19 cellular contexts compared by ENCODE assay signal in the genomic region with DNA sequence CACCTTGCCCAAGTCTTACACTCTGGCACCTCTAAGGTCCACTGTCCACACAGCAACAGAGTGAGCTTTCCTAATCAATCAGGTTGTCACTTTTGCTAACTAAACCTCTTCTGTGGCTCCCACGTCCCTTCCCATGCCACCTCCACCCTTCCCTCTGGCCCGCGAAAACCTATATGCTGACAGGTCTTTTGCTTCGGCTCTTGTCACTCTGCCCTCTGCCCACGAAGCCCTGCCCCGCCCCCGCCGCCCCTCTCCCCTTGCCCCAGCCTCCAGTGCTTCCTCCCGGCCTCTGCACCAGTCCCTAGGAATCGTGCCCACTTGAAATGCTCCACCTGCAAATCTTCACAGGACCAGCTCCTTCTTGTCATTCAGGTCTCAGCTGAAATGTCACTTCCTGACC. TPM values are rescaled to one million over a fixed set of nuclear protein-coding genes. Genes with fewer than 3 reads are reported as not detected.
DNase-seq lines count a peak whose midpoint lies in the region; ATAC-seq, FAIRE-seq and TF ChIP-seq lines count a peak whose summit lies in the region.
"Had no signal": no experiment of that assay in that cellular context is flagged by ENCODE, and none has a peak within 500 bp of the region (broad histone marks: within the 10 kb centered on the region; RNA-seq: fewer than 3 reads in every experiment).

No MANE protein-coding gene starts in this region.

- TF ChIP-seq CTCF in MM.1S (IDR thresholded peaks at IDR 0.05; ENCODE audit: low read length) (no peak), esophagus muscularis mucosa (IDR thresholded peaks at IDR 0.05) (no peak), gastrocnemius medialis (IDR thresholded peaks at IDR 0.05 in 4 of 5, conservative IDR thresholded peaks at IDR 0.05 in 1 of 5) (no peak)

- no peaks in the 10 kb centered on the region for H3K36me3 Mint-ChIP-seq in activated naive CD4-positive, alpha-beta T cell treated with anti-CD3 and anti-CD28 coated beads, Interleukin-2, amount 50 U/mL, for 24 hours
- H3K36me3 Mint-ChIP-seq: memory B cell had no signal

- no peak overlapping the region for H3K23ac ChIP-seq in neuronal stem cell (ENCODE audit: low read depth, low read length, poor library complexity)

- no peak overlapping the region for H3K4me3 ChIP-seq in MM.1S (ENCODE audit: low read length)
- no peak overlapping the region for H3K4me3 ChIP-seq in esophagus muscularis mucosa
- no peak overlapping the region for H3K4me3 ChIP-seq in gastrocnemius medialis
- H3K4me3 ChIP-seq in neuronal stem cell (ENCODE audit: low read length in 2 of 2) = no peak overlapping the region
- H3K4me3 ChIP-seq: upper lobe of right lung had no signal

- no peaks in the 10 kb centered on the region for H3K27me3 Mint-ChIP-seq in activated naive CD4-positive, alpha-beta T cell treated with anti-CD3 and anti-CD28 coated beads, Interleukin-2, amount 50 U/mL, for 24 hours
- H3K27me3 Mint-ChIP-seq: memory B cell had no signal

- H3K4ac ChIP-seq in neuronal stem cell (ENCODE audit: low read length) = no peak overlapping the region

- no peak overlapping the region for H2BK15ac ChIP-seq in neuronal stem cell (ENCODE audit: low read length)

- FAIRE-seq in HTR-8/SVneo (lab: Jason Lieb, UNC) = no peak

- DNase-seq in activated naive CD4-positive, alpha-beta T cell treated with anti-CD3 and anti-CD28 coated beads, Interleukin-2, amount 50 U/mL, for 16 hours = no peak
- no peak for DNase-seq in MM.1S
- no peak for DNase-seq in esophagus muscularis mucosa (ENCODE audit: extremely low spot score)
- DNase-seq in gastrocnemius medialis = no peak
- no peak for DNase-seq in HTR-8/SVneo (ENCODE audit: insufficient read length, low spot score)
- no peak for DNase-seq in neuronal stem cell (ENCODE audit: low spot score)
- DNase-seq in RKO (ENCODE audit: low spot score) = no peak
- DNase-seq: activated CD4-positive, CD25-positive, alpha-beta regulatory T cell treated with anti-CD3 and anti-CD28 coated beads, Interleukin-2, amount 50 U/mL, for 72 hours; cortex of kidney; erythroblast; GDM1; H9; NCI-H1092 treated with DMSO at 0.1 percent for 48 hours; NCI-H774; stimulated activated CD4-positive, alpha-beta T cell treated with anti-CD3 and anti-CD28 coated beads, Interleukin-4, amount 100 ng/mL, for 4 hours; T-helper 2 cell; upper lobe of right lung had no signal

- H2BK12ac ChIP-seq in neuronal stem cell (ENCODE audit: low read length) = no peak overlapping the region

- no peaks in the 10 kb centered on the region for H3K9me3 Mint-ChIP-seq in activated naive CD4-positive, alpha-beta T cell treated with anti-CD3 and anti-CD28 coated beads, Interleukin-2, amount 50 U/mL, for 24 hours
- H3K9me3 Mint-ChIP-seq: H9, memory B cell had no signal

- no peak overlapping the region for H4K91ac ChIP-seq in neuronal stem cell (ENCODE audit: low read depth, low read length, poor library complexity)

- in situ Hi-C loops in gastrocnemius medialis (cut with MboI; ENCODE audit: low sequenced_read_pairs in 4 of 4) = no loop called here

- H3K27ac Mint-ChIP-seq in activated naive CD4-positive, alpha-beta T cell treated with anti-CD3 and anti-CD28 coated beads, Interleukin-2, amount 50 U/mL, for 24 hours = peak overlapping the region; percentile 90
- H3K27ac Mint-ChIP-seq: H9, memory B cell had no signal

- H3K18ac ChIP-seq in neuronal stem cell (ENCODE audit: low read length) = no peak overlapping the region

- no peak overlapping the region for H3K14ac ChIP-seq in neuronal stem cell (ENCODE audit: low read length)

- peaks cover 4% of the 10 kb centered on the region for H3K79me1 ChIP-seq in neuronal stem cell (ENCODE audit: low read depth, low read length)

- WGBS in esophagus muscularis mucosa = 75% methylated on average over 10 of the region's 10 CpGs
- WGBS in neuronal stem cell (ENCODE audit: extremely low coverage in 2 of 2, insufficient read length in 2 of 2, insufficient replicate concordance in 1 of 2), 2 donors = no CpG with 5 or more reads among the region's 10 CpGs

- no peak overlapping the region for H2BK5ac ChIP-seq in neuronal stem cell (ENCODE audit: low read length)

- no peak overlapping the region for H2BK120ac ChIP-seq in neuronal stem cell (ENCODE audit: low read depth, low read length)

- H2AFZ ChIP-seq in MM.1S (ENCODE audit: low read length) (no peak overlapping the region), neuronal stem cell (ENCODE audit: low read length) (no peak overlapping the region)

- H3K4me1 Mint-ChIP-seq in activated naive CD4-positive, alpha-beta T cell treated with anti-CD3 and anti-CD28 coated beads, Interleukin-2, amount 50 U/mL, for 24 hours = peaks cover 17% of the 10 kb centered on the region

- H3K4me3 Mint-ChIP-seq in activated naive CD4-positive, alpha-beta T cell treated with anti-CD3 and anti-CD28 coated beads, Interleukin-2, amount 50 U/mL, for 24 hours = peak overlapping the region; percentile 28
- H3K4me3 Mint-ChIP-seq: H9, memory B cell had no signal

- peaks cover 4% of the 10 kb centered on the region; the same call in 1 of the 2 replicates for H3F3A ChIP-seq in MM.1S (ENCODE audit: insufficient read depth, low read length)

- H2AK5ac ChIP-seq in neuronal stem cell (ENCODE audit: low read depth, low read length) = no peak overlapping the region

- H3K4me1 ChIP-seq in MM.1S (ENCODE audit: low read length) (peaks cover 20% of the 10 kb centered on the region), esophagus muscularis mucosa (peaks cover 68 to 96% (median 92%) of the 10 kb centered on the region in 4 donors), gastrocnemius medialis (peaks cover 61 to 71% of the 10 kb centered on the region in 2 donors), neuronal stem cell (ENCODE audit: control insufficient read depth in 2 of 2, insufficient read depth in 1 of 2, low read depth in 1 of 2, low read length in 2 of 2) (peaks cover 2 to 14% of the 10 kb centered on the region in 2 donors)

- H3K9me2 ChIP-seq in MM.1S (replicated peaks; ENCODE audit: insufficient read depth, low read length) = no peaks in the 10 kb centered on the region

- ATAC-seq in gastrocnemius medialis = no peak
- ATAC-seq: upper lobe of right lung had no signal

- no peak overlapping the region for H4K8ac ChIP-seq in neuronal stem cell (ENCODE audit: low read depth, low read length)

- H3K36me3 ChIP-seq in MM.1S (replicated peaks; ENCODE audit: insufficient read depth, low read length) (no peaks in the 10 kb centered on the region), esophagus muscularis mucosa (no peaks in the 10 kb centered on the region), gastrocnemius medialis (no peaks in the 10 kb centered on the region), neuronal stem cell (replicated peaks in 1 of 2; ENCODE audit: control insufficient read depth in 2 of 2, insufficient read depth in 2 of 2, low read length in 2 of 2) (peaks cover 0 to 13% of the 10 kb centered on the region in 2 donors)
- H3K36me3 ChIP-seq: upper lobe of right lung had no signal

- H3K79me2 ChIP-seq in MM.1S (ENCODE audit: low read length) = peaks cover 89% of the 10 kb centered on the region

- H3K27me3 ChIP-seq in MM.1S (replicated peaks; ENCODE audit: insufficient read depth, low read length) (no peaks in the 10 kb centered on the region), esophagus muscularis mucosa (no peaks in the 10 kb centered on the region), gastrocnemius medialis (no peaks in the 10 kb centered on the region), neuronal stem cell (ENCODE audit: control insufficient read depth in 3 of 3, insufficient read depth in 3 of 3, low read depth in 1 of 3, low read length in 3 of 3) (no peaks in the 10 kb centered on the region)
- H3K27me3 ChIP-seq: upper lobe of right lung had no signal

- H4K20me1 ChIP-seq in MM.1S (ENCODE audit: insufficient read depth, low read length) = no peaks in the 10 kb centered on the region

- H3K9ac ChIP-seq in MM.1S (ENCODE audit: low read length) = no peak overlapping the region
- H3K9ac ChIP-seq in neuronal stem cell (ENCODE audit: low read depth, low read length, poor library complexity) = no peak overlapping the region

- H3K4me2 ChIP-seq in MM.1S (ENCODE audit: low read depth, low read length) (peak overlapping the region; percentile 18; the same call in 1 of the 2 replicates), neuronal stem cell (ENCODE audit: insufficient read depth, low read length, poor library complexity, severe bottlenecking) (no peak overlapping the region)

- no peak for TF ChIP-seq EP300 in esophagus muscularis mucosa (IDR thresholded peaks at IDR 0.05)

- intact Hi-C loops in esophagus muscularis mucosa (cut with DNase I) = no loop called here
- intact Hi-C loops in gastrocnemius medialis (cut with DNase I; ENCODE audit: low total_unique reads) = loop anchor here (1.0 kb wide), 1 partner anchor 8 kb away; the partner anchor contains the start of gene TP53BP2

- H3K27ac ChIP-seq in MM.1S (ENCODE audit: low read length) (no peak overlapping the region; the same call in 1 of the 2 replicates), esophagus muscularis mucosa (replicated peaks in 1 of 4) (peak overlapping the region; percentile 10 to 35 (median 14)), gastrocnemius medialis (peak overlapping the region; percentile 64 to 76 (median 72)), neuronal stem cell (replicated peaks; ENCODE audit: low read length) (no peak overlapping the region)
- H3K27ac ChIP-seq: upper lobe of right lung had no signal

- no peak for TF ChIP-seq POLR2A in esophagus muscularis mucosa (IDR thresholded peaks at IDR 0.05; ENCODE audit: low read depth)
- TF ChIP-seq POLR2A in gastrocnemius medialis (IDR thresholded peaks at IDR 0.05) = no peak

- H3K9me3 ChIP-seq in MM.1S (replicated peaks; ENCODE audit: insufficient read depth, low read length) (no peaks in the 10 kb centered on the region), esophagus muscularis mucosa (no peaks in the 10 kb centered on the region), gastrocnemius medialis (no peaks in the 10 kb centered on the region), neuronal stem cell (replicated peaks in 1 of 2; ENCODE audit: control insufficient read depth in 2 of 2, insufficient read depth in 1 of 2, low read depth in 1 of 2, low read length in 2 of 2) (peaks cover 0 to 14% of the 10 kb centered on the region in 2 donors)
- H3K9me3 ChIP-seq: upper lobe of right lung had no signal

RNA-seq across cellular contexts. Expression of gene TP53BP2, which starts 8.1 kb away (rescaled TPM):
- 100 to 1,000 TPM in 1 of 4 donors, 10 to 100 TPM in 3; 26.6 to 106 (median 43.8) TPM for total RNA-seq in esophagus muscularis mucosa
- 10 to 100 TPM; 22.2 to 85.1 (median 38.8) TPM for total RNA-seq in gastrocnemius medialis
- 29.3 TPM for polyA plus RNA-seq in neuronal stem cell (2013, experiment 1 of 2)
- 30.6 TPM for polyA plus RNA-seq in neuronal stem cell (2013, experiment 2 of 2)

Comparison
In these comparisons a context has a peak if more than half of its experiments do, and no peak if none do; other contexts are left out.
1. H3K27ac ChIP-seq: peak in esophagus muscularis mucosa (4 of 4) and gastrocnemius medialis (4 of 4); none in MM.1S (single experiment) and neuronal stem cell (single experiment).